Comparison of ENCODE assay signal across 8 cellular contexts in genomic region chr20:51541189-51542032, GRCh38. TPM values are rescaled to one million over a fixed set of nuclear protein-coding genes. Genes with fewer than 3 reads are reported as not detected.
DNase-seq lines count a peak whose midpoint lies in the region; TF ChIP-seq lines count a peak whose summit lies in the region.

No MANE protein-coding gene starts in this region.

- peak overlapping the region; percentile 75 to 77 for H3K27ac ChIP-seq in breast epithelium

- H3K27ac Mint-ChIP-seq in MCF 10A (ENCODE audit: low read depth, unreplicated experiment) = no peak overlapping the region

- no peaks in the 10 kb centered on the region for H3K36me3 Mint-ChIP-seq in MCF 10A (ENCODE audit: insufficient read depth, unreplicated experiment)

- peak overlapping the region; percentile 35 to 78 (median 61) for H3K4me3 ChIP-seq in breast epithelium
- H3K4me3 ChIP-seq in lower leg skin (ENCODE audit: low read depth, poor library complexity, severe bottlenecking) = peak overlapping the region; percentile 25

- H3K36me3 ChIP-seq in breast epithelium = no peaks in the 10 kb centered on the region

- H3K4me1 Mint-ChIP-seq in MCF 10A (ENCODE audit: insufficient read depth, unreplicated experiment) = no peaks in the 10 kb centered on the region

- no peak for TF ChIP-seq CTCF in breast epithelium (IDR thresholded peaks at IDR 0.05)
- TF ChIP-seq CTCF in MCF 10A (IDR thresholded peaks at IDR 0.05; ENCODE audit: unreplicated experiment) = no peak
- no peak for TF ChIP-seq CTCF in lower leg skin (IDR thresholded peaks at IDR 0.05)

- H3K4me1 ChIP-seq in breast epithelium = peaks cover 9 to 10% of the 10 kb centered on the region in 2 donors

- H3K27me3 ChIP-seq in breast epithelium = no peaks in the 10 kb centered on the region

- peaks cover 92% of the 10 kb centered on the region for H3K27me3 Mint-ChIP-seq in MCF 10A (ENCODE audit: insufficient read depth, unreplicated experiment)

- H3K9me3 ChIP-seq in breast epithelium = no peaks in the 10 kb centered on the region

- no peak overlapping the region for H3K4me3 Mint-ChIP-seq in MCF 10A (ENCODE audit: unreplicated experiment)

- CTCF ChIA-PET in MCF 10A (lab: Yijun Ruan, JAX) = interaction anchor here (1.1 to 1.4 kb wide), 2 partner anchors 154 to 550 kb away, joined by 3 read pairs; no protein-coding TSS in a partner anchor

- peaks cover 8% of the 10 kb centered on the region for H3K9me3 Mint-ChIP-seq in MCF 10A (ENCODE audit: unreplicated experiment)

- TF ChIP-seq POLR2A in breast epithelium (IDR thresholded peaks at IDR 0.05) (no peak), lower leg skin (IDR thresholded peaks at IDR 0.05) (no peak)

- DNase-seq in breast epithelium (ENCODE audit: low spot score in 2 of 2) (peak; percentile 61 to 78), MCF 10A (ENCODE audit: unreplicated experiment) (no peak), KBM-7 (peak; percentile 99), cerebellar cortex (ENCODE audit: low spot score) (peak; percentile 36), lower leg skin (ENCODE audit: low spot score in 2 of 2) (peak; percentile 85 to 95), kidney glomerular epithelial cell (lab: John Stamatoyannopoulos, UW) (no peak)
- peak; percentile 36 to 61 (median 48) for DNase-seq in activated CD4-positive, CD25-positive, alpha-beta regulatory T cell (lab: John Stamatoyannopoulos, UW)
- DNase-seq in stimulated activated CD4-positive, alpha-beta T cell treated with anti-CD3 and anti-CD28 coated beads, TNF-alpha, amount 100 ng/mL, for 48 hours (ENCODE audit: low read depth in 3 of 3) = peak in 2 of 3 donors; percentile 59 to 80

- no TSS peak for BruUV-seq in MCF 10A (replicated peaks; lab: Mats Ljungman, UMichigan)

- in situ Hi-C loops in KBM-7 (cut with MboI; ENCODE audit: low pct_unique_long_range_greater_than_20kb, low sequenced_read_pairs) = no loop called here

- intact Hi-C loops in breast epithelium (cut with DNase I; ENCODE audit: low total_unique reads) (no loop called here), MCF 10A (cut with micrococcal nuclease) (no loop called here), lower leg skin (cut with DNase I; ENCODE audit: low total_unique reads) (no loop called here)

- 16 to 21% methylated on average over 13 of the region's 13 CpGs for WGBS in lower leg skin, 2 donors

- POLR2A ChIA-PET in MCF 10A (lab: Yijun Ruan, JAX) = interaction anchor here (1.3 kb wide), 1 partner anchor 85 kb away, joined by 4 read pairs; no protein-coding TSS in a partner anchor

RNA-seq across cellular contexts. Expression of gene NFATC2, which starts 1.1 kb away (rescaled TPM):
- 10 to 100 TPM in 2 of 3 donors, 1 to 10 TPM in 1; 5.9 to 11.9 (median 10.2) TPM for total RNA-seq in breast epithelium
- 0.07 and 0.12 TPM in 2 replicates for total RNA-seq in MCF 10A (2022)
- total RNA-seq in lower leg skin = 10 to 100 TPM in 1 of 4 donors, 1 to 10 TPM in 3; 4.0 to 10.4 (median 5.1) TPM

Comparison
In these comparisons a context has a peak if more than half of its experiments do, and no peak if none do; other contexts are left out.
1. DNase-seq: peak in breast epithelium (2 of 2), KBM-7 (single experiment), activated CD4-positive, CD25-positive, alpha-beta regulatory T cell (4 of 4), cerebellar cortex (single experiment), lower leg skin (2 of 2) and stimulated activated CD4-positive, alpha-beta T cell treated with anti-CD3 and anti-CD28 coated beads, TNF-alpha, amount 100 ng/mL, for 48 hours (2 of 3); none in MCF 10A (single experiment) and kidney glomerular epithelial cell (single experiment).